Comparison of ENCODE assay signal across 8 cellular contexts in the genomic region with DNA sequence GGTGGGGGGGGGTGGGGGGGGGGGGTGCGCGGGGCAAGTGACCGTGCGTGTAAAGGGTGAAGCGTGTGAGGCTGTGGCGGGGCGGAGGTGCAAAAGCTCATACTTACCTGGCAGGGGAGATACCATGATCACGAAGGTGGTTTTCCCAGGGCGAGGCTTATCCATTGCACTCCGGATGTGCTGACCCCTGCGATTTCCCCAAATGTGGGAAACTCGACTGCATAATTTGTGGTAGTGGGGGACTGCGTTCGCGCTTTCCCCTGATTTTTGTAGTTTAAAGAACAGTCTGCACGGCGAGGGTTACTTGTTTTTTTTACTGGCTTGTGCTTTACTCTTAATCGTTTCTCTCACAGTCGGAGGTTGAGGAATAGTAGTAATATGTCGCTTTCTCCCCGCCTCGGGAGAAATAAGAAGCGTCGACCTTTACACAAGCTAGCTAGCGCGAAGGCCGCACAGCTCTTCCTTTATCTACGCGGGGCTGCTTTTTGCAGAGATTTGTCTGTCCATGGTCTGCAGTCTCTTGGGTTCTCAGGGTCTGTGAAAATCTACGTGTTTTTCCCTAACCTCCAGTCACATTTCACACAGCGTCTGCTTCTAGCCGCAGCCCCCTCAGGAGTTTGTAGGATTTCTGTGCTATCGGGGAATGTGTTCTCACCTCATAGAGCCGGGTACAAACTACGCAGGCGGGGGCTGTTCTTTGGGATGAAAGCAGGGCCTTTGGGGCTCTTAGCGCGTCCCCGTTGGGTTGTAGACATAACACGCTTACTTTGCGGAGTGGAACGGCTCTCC.
A peak's percentile ranks its signal among the peaks of the same experiment; 100 is the strongest.
DNase-seq lines count a peak whose midpoint lies in the region; ATAC-seq and TF ChIP-seq lines count a peak whose summit lies in the region.
"Not testable (repeated sequence)": the region's sequence is repeated elsewhere in the genome, so short reads cannot be mapped to it uniquely, and the experiment has no call there.

No MANE protein-coding gene starts in this region.

- H3K4me3 ChIP-seq in DOHH2 (ENCODE audit: low read length) (peak overlapping the region; percentile 54), GM23338 (peak overlapping the region; percentile 56), fibroblast of mammary gland (ENCODE audit: control insufficient read depth, low read depth, low read length) (peak overlapping the region; percentile 17)

- not testable (repeated sequence) for H3K36me3 Mint-ChIP-seq in GM23338 (ENCODE audit: low read depth); activated T-helper 1 cell treated with anti-CD3 and anti-CD28 coated beads, Interleukin-12 subunit alpha, Interleukin-12 subunit beta, Interleukin-2, Interleukin-4 antibody, amounts not matched to agents 30 ng/mL and 10 ng/mL and 1 ng/mL, durations not matched to agents 14 hours and 24 hours and 36 hours (ENCODE audit: low read depth); natural killer cell treated with Interleukin-12 subunit alpha and Interleukin-12 subunit beta and Interleukin-15 and Interleukin-18, amount 100 ng/mL, for 72 hours

- H3K9me3 ChIP-seq in DOHH2 (ENCODE audit: control insufficient read depth, insufficient read depth, low read length), result not testable (repeated sequence)

- not testable (repeated sequence) for H3K9me2 ChIP-seq in DOHH2 (replicated peaks; ENCODE audit: control insufficient read depth, low read length); GM23338 (ENCODE audit: insufficient read depth)

- H2AFZ ChIP-seq in GM23338, result not testable (repeated sequence)

- H3K27me3 ChIP-seq in DOHH2 (ENCODE audit: control insufficient read depth, low read length); GM23338 (ENCODE audit: insufficient read depth): not testable (repeated sequence)

- H3K9me3 Mint-ChIP-seq in GM23338; activated T-helper 1 cell treated with anti-CD3 and anti-CD28 coated beads, Interleukin-12 subunit alpha, Interleukin-12 subunit beta, Interleukin-2, Interleukin-4 antibody, amounts not matched to agents 30 ng/mL and 10 ng/mL and 1 ng/mL, durations not matched to agents 14 hours and 24 hours and 36 hours; natural killer cell treated with Interleukin-12 subunit alpha and Interleukin-12 subunit beta and Interleukin-15 and Interleukin-18, amount 100 ng/mL, for 72 hours: not testable (repeated sequence)

- not testable (repeated sequence) for TF ChIP-seq CTCF in DOHH2 (IDR thresholded peaks at IDR 0.05; ENCODE audit: low read depth, low read length, poor library complexity, severe bottlenecking); GM23338 (conservative IDR thresholded peaks at IDR 0.05; ENCODE audit: low read depth in 2 of 2); fibroblast of mammary gland (conservative IDR thresholded peaks at IDR 0.05; ENCODE audit: control insufficient read depth, insufficient read depth, low read depth, low read length)

- H3F3A ChIP-seq in DOHH2 (ENCODE audit: control insufficient read depth, insufficient read depth); GM23338 (replicated peaks; ENCODE audit: low read depth): not testable (repeated sequence)

- intact Hi-C loops in activated T-helper 1 cell treated with anti-CD3 and anti-CD28 coated beads, Interleukin-12 subunit alpha, Interleukin-12 subunit beta, Interleukin-2, Interleukin-4 antibody, amounts not matched to agents 30 ng/mL and 10 ng/mL and 1 ng/mL, durations not matched to agents 14 hours and 24 hours and 36 hours (cut with micrococcal nuclease), result not testable (repeated sequence)

- peak; percentile 94 for ATAC-seq in GM23338
- ATAC-seq in natural killer cell treated with Interleukin-12 subunit alpha and Interleukin-12 subunit beta and Interleukin-15 and Interleukin-18, amount 100 ng/mL, for 72 hours, result peak; percentile 96 to 97

- H3K4me2 ChIP-seq in DOHH2 (ENCODE audit: low read length), result peak overlapping the region; percentile 66
- H3K4me2 ChIP-seq in GM23338, result peak overlapping the region; percentile 80

- not testable (repeated sequence) for H4K20me1 ChIP-seq in DOHH2 (ENCODE audit: control insufficient read depth, insufficient read depth, low read depth, low read length); GM23338 (replicated peaks; ENCODE audit: insufficient read depth)

- H3K79me2 ChIP-seq in DOHH2 (ENCODE audit: control insufficient read depth, low read length); GM23338 (replicated peaks; ENCODE audit: insufficient read depth): not testable (repeated sequence)

- H3K27me3 Mint-ChIP-seq in GM23338 (ENCODE audit: insufficient read depth, low read depth, poor library complexity); activated T-helper 1 cell treated with anti-CD3 and anti-CD28 coated beads, Interleukin-12 subunit alpha, Interleukin-12 subunit beta, Interleukin-2, Interleukin-4 antibody, amounts not matched to agents 30 ng/mL and 10 ng/mL and 1 ng/mL, durations not matched to agents 14 hours and 24 hours and 36 hours (ENCODE audit: insufficient read depth); natural killer cell treated with Interleukin-12 subunit alpha and Interleukin-12 subunit beta and Interleukin-15 and Interleukin-18, amount 100 ng/mL, for 72 hours: not testable (repeated sequence)

- not testable (repeated sequence) for H3K4me1 Mint-ChIP-seq in GM23338
- H3K4me1 Mint-ChIP-seq in activated T-helper 1 cell treated with anti-CD3 and anti-CD28 coated beads, Interleukin-12 subunit alpha, Interleukin-12 subunit beta, Interleukin-2, Interleukin-4 antibody, amounts not matched to agents 30 ng/mL and 10 ng/mL and 1 ng/mL, durations not matched to agents 14 hours and 24 hours and 36 hours (ENCODE audit: low read depth), result peaks cover 14% of the 10 kb centered on the region
- H3K4me1 Mint-ChIP-seq in natural killer cell treated with Interleukin-12 subunit alpha and Interleukin-12 subunit beta and Interleukin-15 and Interleukin-18, amount 100 ng/mL, for 72 hours (ENCODE audit: low read depth in 2 of 2), result peaks cover 11 to 21% of the 10 kb centered on the region in 2 donors

- peak overlapping the region; percentile 72 for H3K4me3 Mint-ChIP-seq in GM23338
- peak overlapping the region; percentile 81 for H3K4me3 Mint-ChIP-seq in activated T-helper 1 cell treated with anti-CD3 and anti-CD28 coated beads, Interleukin-12 subunit alpha, Interleukin-12 subunit beta, Interleukin-2, Interleukin-4 antibody, amounts not matched to agents 30 ng/mL and 10 ng/mL and 1 ng/mL, durations not matched to agents 14 hours and 24 hours and 36 hours
- peak overlapping the region; percentile 84 for H3K4me3 Mint-ChIP-seq in natural killer cell treated with Interleukin-12 subunit alpha and Interleukin-12 subunit beta and Interleukin-15 and Interleukin-18, amount 100 ng/mL, for 72 hours

- DNase-seq in GM23338 (ENCODE audit: low spot score), result peak; percentile 95
- DNase-seq in Kasumi-1 (lab: John Stamatoyannopoulos, UW), result peak; percentile 98
- peak; percentile 99 for DNase-seq in RKO (ENCODE audit: low spot score)
- DNase-seq in activated T-helper 1 cell treated with anti-CD3 and anti-CD28 coated beads, Interleukin-12 subunit alpha, Interleukin-12 subunit beta, Interleukin-2, Interleukin-4 antibody, amounts not matched to agents 30 ng/mL and 10 ng/mL and 1 ng/mL, durations not matched to agents 14 hours and 24 hours and 36 hours (ENCODE audit: low spot score), result peak; percentile 76
- DNase-seq in fibroblast of mammary gland (ENCODE audit: low read depth), result peak; percentile 98
- DNase-seq in natural killer cell treated with Interleukin-12 subunit alpha and Interleukin-12 subunit beta and Interleukin-15 and Interleukin-18, amount 100 ng/mL, for 72 hours (ENCODE audit: low spot score), result peak; percentile 89
- peak; percentile 87 for DNase-seq in stimulated activated naive CD4-positive, alpha-beta T cell treated with Interleukin-2 at 50 U/mL for 16 hours (lab: John Stamatoyannopoulos, UW)

- peak overlapping the region; percentile 84 for H3K27ac ChIP-seq in DOHH2 (ENCODE audit: low read depth, low read length)
- H3K27ac ChIP-seq in GM23338 (ENCODE audit: low read depth), result peak overlapping the region; percentile 99

- not testable (repeated sequence) for H3K4me1 ChIP-seq in DOHH2 (ENCODE audit: control insufficient read depth, low read length); GM23338 (ENCODE audit: insufficient read depth)

- H3K36me3 ChIP-seq in DOHH2 (ENCODE audit: control insufficient read depth, low read length); GM23338 (ENCODE audit: insufficient read depth): not testable (repeated sequence)

- H3K27ac Mint-ChIP-seq in GM23338, result peak overlapping the region; percentile 100
- peak overlapping the region; percentile 97 for H3K27ac Mint-ChIP-seq in activated T-helper 1 cell treated with anti-CD3 and anti-CD28 coated beads, Interleukin-12 subunit alpha, Interleukin-12 subunit beta, Interleukin-2, Interleukin-4 antibody, amounts not matched to agents 30 ng/mL and 10 ng/mL and 1 ng/mL, durations not matched to agents 14 hours and 24 hours and 36 hours
- H3K27ac Mint-ChIP-seq in natural killer cell treated with Interleukin-12 subunit alpha and Interleukin-12 subunit beta and Interleukin-15 and Interleukin-18, amount 100 ng/mL, for 72 hours, result peak overlapping the region; percentile 97 to 98

TF ChIP-seq in GM23338, 12 proteins besides CTCF, POLR2A, EP300 and RAD21:
- TF ChIP-seq CREB1 (CRISPR knock-in tag; IDR thresholded peaks at IDR 0.05; ENCODE audit: low read depth), result 0 out of 2 replicates have a peak, but pooled peaks have one; percentile 38
- peak; percentile 98 for TF ChIP-seq POLR2AphosphoS5 (IDR thresholded peaks at IDR 0.05; ENCODE audit: low read depth)
- TF ChIP-seq, protein P1, sequence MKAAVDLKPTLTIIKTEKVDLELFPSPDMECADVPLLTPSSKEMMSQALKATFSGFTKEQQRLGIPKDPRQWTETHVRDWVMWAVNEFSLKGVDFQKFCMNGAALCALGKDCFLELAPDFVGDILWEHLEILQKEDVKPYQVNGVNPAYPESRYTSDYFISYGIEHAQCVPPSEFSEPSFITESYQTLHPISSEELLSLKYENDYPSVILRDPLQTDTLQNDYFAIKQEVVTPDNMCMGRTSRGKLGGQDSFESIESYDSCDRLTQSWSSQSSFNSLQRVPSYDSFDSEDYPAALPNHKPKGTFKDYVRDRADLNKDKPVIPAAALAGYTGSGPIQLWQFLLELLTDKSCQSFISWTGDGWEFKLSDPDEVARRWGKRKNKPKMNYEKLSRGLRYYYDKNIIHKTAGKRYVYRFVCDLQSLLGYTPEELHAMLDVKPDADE (IDR thresholded peaks at IDR 0.05), result peak; percentile 83

Comparison
In these comparisons a context has a peak if more than half of its experiments do, and no peak if none do; other contexts are left out.
1. Peak in every context shown above with its lines: DNase-seq, ATAC-seq, H3K4me3 ChIP-seq and H3K27ac ChIP-seq.